In the genomic region with DNA sequence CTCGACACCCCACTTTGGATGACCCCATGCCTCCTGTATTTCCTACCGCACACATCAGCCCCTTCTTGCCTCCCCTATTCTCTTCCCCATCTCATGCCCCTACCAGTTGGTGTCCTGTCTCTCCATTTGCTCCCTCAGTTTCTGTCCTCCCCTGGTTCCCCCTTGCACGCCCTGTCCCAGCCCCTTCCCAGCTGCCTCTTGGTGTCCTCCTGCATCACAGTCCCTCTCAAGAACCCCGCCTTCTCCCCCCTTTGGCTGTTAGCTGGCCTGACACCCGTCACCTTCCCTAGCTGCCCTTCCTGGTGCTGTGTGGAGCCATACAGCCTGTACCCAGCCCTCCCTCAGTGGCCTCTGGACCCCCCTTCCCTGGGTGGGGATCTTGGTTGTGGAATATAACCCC, we compare ENCODE assay signal across 8 cellular contexts. TPM values are rescaled to one million over a fixed set of nuclear protein-coding genes. Genes with fewer than 3 reads are reported as not detected.
DNase-seq lines count a peak whose midpoint lies in the region; TF ChIP-seq lines count a peak whose summit lies in the region.

No MANE protein-coding gene starts in this region.

- H3K27ac ChIP-seq in mucosa of rectum (ENCODE audit: low read depth in 2 of 2, low read length in 2 of 2), result peak overlapping the region in 1 of 2 donors; percentile 19
- H3K27ac ChIP-seq in transverse colon, result peak overlapping the region; percentile 1 to 77 (median 68)
- H3K27ac ChIP-seq in smooth muscle cell (ENCODE audit: low read depth), result no peak overlapping the region

- H3K27ac Mint-ChIP-seq in T-helper 2 cell treated with Interferon-gamma antibody and Interleukin-4, amounts not matched to agents 5 μg/mL and 100 μg/mL, for 36 hours, result no peak overlapping the region

- H3K4me3 ChIP-seq in mucosa of rectum (ENCODE audit: low read length in 2 of 2) (peak overlapping the region; percentile 55 to 59), transverse colon (peak overlapping the region; percentile 25 to 49 (median 46)), smooth muscle cell (no peak overlapping the region)

- no peaks in the 10 kb centered on the region for H3K36me3 ChIP-seq in mucosa of rectum (ENCODE audit: control insufficient read depth in 2 of 2, insufficient read depth in 2 of 2, low read length in 2 of 2)
- H3K36me3 ChIP-seq in transverse colon, result no peaks in the 10 kb centered on the region
- no peaks in the 10 kb centered on the region for H3K36me3 ChIP-seq in smooth muscle cell (ENCODE audit: low read depth)

- intact Hi-C loops in transverse colon (cut with DNase I; ENCODE audit: low total_unique reads), result no loop called here

- H3K4me3 Mint-ChIP-seq in T-helper 2 cell treated with Interferon-gamma antibody and Interleukin-4, amounts not matched to agents 5 μg/mL and 100 μg/mL, for 36 hours, result peak overlapping the region; percentile 32

- H3K9me3 ChIP-seq in mucosa of rectum (ENCODE audit: control insufficient read depth in 2 of 2, low read length in 2 of 2) (no peaks in the 10 kb centered on the region), transverse colon (no peaks in the 10 kb centered on the region), smooth muscle cell (replicated peaks; ENCODE audit: low read depth) (no peaks in the 10 kb centered on the region)

- in situ Hi-C loops in transverse colon (cut with MboI; ENCODE audit: low pct_ligation_motif_present in 1 of 4, low pct_unique_long_range_greater_than_20kb in 1 of 4, low sequenced_read_pairs in 3 of 4), result no loop called here

- no peak for DNase-seq in T-helper 2 cell treated with Interferon-gamma antibody and Interleukin-4, amounts not matched to agents 5 μg/mL and 100 μg/mL, for 36 hours (ENCODE audit: low spot score)
- DNase-seq in T-helper 2 cell (no peak), cerebellar cortex (ENCODE audit: low spot score) (peak; percentile 42), transverse colon (no peak), ecto neural progenitor cell (ENCODE audit: low spot score) (no peak), smooth muscle cell (lab: John Stamatoyannopoulos, UW; ENCODE audit: unreplicated experiment) (no peak)
- no peak for DNase-seq in activated CD4-positive, alpha-beta T cell treated with anti-CD3 and anti-CD28 coated beads for 1 hour

- no peak overlapping the region for H3K4me2 ChIP-seq in smooth muscle cell

- H3K27me3 ChIP-seq in mucosa of rectum (ENCODE audit: control insufficient read depth in 2 of 2, insufficient read depth in 2 of 2, low read length in 2 of 2) (peaks cover 0 to 8% of the 10 kb centered on the region in 2 donors), transverse colon (peaks cover 16% of the 10 kb centered on the region), smooth muscle cell (ENCODE audit: low read depth) (peaks cover 86% of the 10 kb centered on the region)

- H3K4me1 ChIP-seq in mucosa of rectum (ENCODE audit: control insufficient read depth in 2 of 2, insufficient read depth in 2 of 2, low read length in 2 of 2) (peaks cover 0 to 3% of the 10 kb centered on the region in 2 donors), transverse colon (peaks cover 0 to 21% (median 3%) of the 10 kb centered on the region in 4 donors), smooth muscle cell (ENCODE audit: low read depth) (peaks cover 8% of the 10 kb centered on the region)

- no peak for TF ChIP-seq POLR2A in transverse colon (IDR thresholded peaks at IDR 0.05)

- no peaks in the 10 kb centered on the region for H3K36me3 Mint-ChIP-seq in T-helper 2 cell treated with Interferon-gamma antibody and Interleukin-4, amounts not matched to agents 5 μg/mL and 100 μg/mL, for 36 hours (ENCODE audit: low read depth)

- 43 to 79% methylated on average over 2 to 5 of the region's 5 CpGs for WGBS in transverse colon (ENCODE audit: low coverage in 1 of 2), 2 donors
- whole genome bisulfite sequencing in smooth muscle cell (ENCODE audit: low lambda C conversion rate), result 46% methylated on average over 4 of the region's 5 CpGs

- TF ChIP-seq CTCF in transverse colon (IDR thresholded peaks at IDR 0.05), result no peak
- TF ChIP-seq CTCF in smooth muscle cell (IDR thresholded peaks at IDR 0.05; ENCODE audit: borderline replicate concordance, insufficient read depth, poor library complexity, severe bottlenecking), result no peak

- H4K20me1 ChIP-seq in smooth muscle cell (ENCODE audit: low read depth), result no peaks in the 10 kb centered on the region

- no peak for TF ChIP-seq EP300 in transverse colon (IDR thresholded peaks at IDR 0.05; ENCODE audit: low read depth)

- H3K9me3 Mint-ChIP-seq in T-helper 2 cell treated with Interferon-gamma antibody and Interleukin-4, amounts not matched to agents 5 μg/mL and 100 μg/mL, for 36 hours, result no peaks in the 10 kb centered on the region

- H3K9ac ChIP-seq in mucosa of rectum (ENCODE audit: low read depth in 1 of 2, low read length in 2 of 2), result no peak overlapping the region
- H3K9ac ChIP-seq in smooth muscle cell (ENCODE audit: low read depth), result no peak overlapping the region

- no peak overlapping the region for H2AFZ ChIP-seq in smooth muscle cell (ENCODE audit: low read depth)

- no peaks in the 10 kb centered on the region for H3F3A ChIP-seq in smooth muscle cell (ENCODE audit: low read depth)

- no peaks in the 10 kb centered on the region for H3K79me2 ChIP-seq in smooth muscle cell (ENCODE audit: low read depth)

- H3K27me3 Mint-ChIP-seq in T-helper 2 cell treated with Interferon-gamma antibody and Interleukin-4, amounts not matched to agents 5 μg/mL and 100 μg/mL, for 36 hours (ENCODE audit: low read depth), result peaks cover 54% of the 10 kb centered on the region

- no peaks in the 10 kb centered on the region for H3K4me1 Mint-ChIP-seq in T-helper 2 cell treated with Interferon-gamma antibody and Interleukin-4, amounts not matched to agents 5 μg/mL and 100 μg/mL, for 36 hours (ENCODE audit: low read depth)

RNA-seq across cellular contexts. Expression of a gene that starts 41.5 kb away (rescaled TPM):
- total RNA-seq in transverse colon, result 10 to 100 TPM; 11.3 to 48.8 (median 13.4) TPM
- total RNA-seq in smooth muscle cell, result 0.09 and 0.31 TPM in 2 replicates
- polyA plus RNA-seq in smooth muscle cell, result 0.63 and 1.4 TPM in 2 replicates
